In genomic region chr17:74430706-74431567, GRCh38 we compare ENCODE assay signal across 8 cellular contexts. TPM values are rescaled to one million over a fixed set of nuclear protein-coding genes. Genes with fewer than 3 reads are reported as not detected.
DNase-seq lines count a peak whose midpoint lies in the region; ATAC-seq and TF ChIP-seq lines count a peak whose summit lies in the region.

No MANE protein-coding gene starts in this region.

- POLR2A ChIA-PET in IMR-90 (lab: Charles Lee; ENCODE audit: unreplicated experiment) = no interaction called here

- TF ChIP-seq POLR2A in IMR-90 (IDR thresholded peaks at IDR 0.05; ENCODE audit: low read depth, low read length) = no peak
- peak; percentile 4 for TF ChIP-seq POLR2A in esophagus muscularis mucosa (IDR thresholded peaks at IDR 0.05; ENCODE audit: low read depth)
- peak in 1 of 2 donors; percentile 27 for TF ChIP-seq POLR2A in vagina (IDR thresholded peaks at IDR 0.05)

- H2BK5ac ChIP-seq in IMR-90 (ENCODE audit: low read depth, low read length, poor library complexity, severe bottlenecking) = no peak overlapping the region

- no TSS peak for BruUV-seq in IMR-90 (replicated peaks; lab: Mats Ljungman, UMichigan)

- intact Hi-C loops in IMR-90 (cut with micrococcal nuclease) (no loop called here), esophagus muscularis mucosa (cut with DNase I) (no loop called here), vagina (cut with DNase I) (no loop called here)

- ATAC-seq in GM18861 (IDR thresholded peaks at IDR 0.05; ENCODE audit: unreplicated experiment) (peak; percentile 48), IMR-90 (ENCODE audit: low read depth) (peak; percentile 29), GM19455 (IDR thresholded peaks at IDR 0.05; ENCODE audit: unreplicated experiment) (no peak)

- no peak overlapping the region for H3K23ac ChIP-seq in IMR-90 (ENCODE audit: low read depth, low read length)

- TF ChIP-seq RAD21 in IMR-90 (IDR thresholded peaks at IDR 0.05; ENCODE audit: low read length) = no peak

- no peak overlapping the region for H4K91ac ChIP-seq in IMR-90 (ENCODE audit: insufficient read depth, low read depth, low read length)

- H3K9me1 ChIP-seq in IMR-90 (ENCODE audit: insufficient read depth, low read length) = no peaks in the 10 kb centered on the region

- CTCF ChIA-PET in IMR-90 (lab: Yijun Ruan, JAX) = no interaction called here

- H2AFZ ChIP-seq in IMR-90 (replicated peaks; ENCODE audit: low read length, poor library complexity) = no peak overlapping the region

- DNase-seq in AG20443 (ENCODE audit: low spot score) (peak; percentile 78), IMR-90 (peak; percentile 4), SJSA1 (ENCODE audit: low read depth in 1 of 2, low spot score in 2 of 2) (peak; percentile 82 to 94), esophagus muscularis mucosa (ENCODE audit: extremely low spot score) (no peak), vagina (ENCODE audit: extremely low spot score in 2 of 2) (no peak)

- no peaks in the 10 kb centered on the region for H4K20me1 ChIP-seq in IMR-90 (ENCODE audit: insufficient read depth, low read length)

- in situ Hi-C loops in IMR-90 (cut with MboI; ENCODE audit: low sequenced_read_pairs) = no loop called here

- no peak overlapping the region for H2AK5ac ChIP-seq in IMR-90 (ENCODE audit: low read depth, low read length)

- no peak overlapping the region for H3K18ac ChIP-seq in IMR-90 (ENCODE audit: low read depth, low read length)

- no peak overlapping the region for H2AK9ac ChIP-seq in IMR-90 (replicated peaks; ENCODE audit: low read depth, low read length, poor library complexity)

- 0 out of 2 replicates have a peak, but pooled peaks cover 2% of the 10 kb centered on the region for H3K9me3 ChIP-seq in IMR-90 (ENCODE audit: control insufficient read depth, insufficient read depth, low read length)
- H3K9me3 ChIP-seq in SJSA1 (replicated peaks) = no peaks in the 10 kb centered on the region
- H3K9me3 ChIP-seq in esophagus muscularis mucosa = no peaks in the 10 kb centered on the region
- H3K9me3 ChIP-seq in mucosa of stomach (ENCODE audit: control insufficient read depth, low read length) = no peaks in the 10 kb centered on the region
- H3K9me3 ChIP-seq in vagina = no peaks in the 10 kb centered on the region

- peaks cover 9% of the 10 kb centered on the region; the same call in 1 of the 2 replicates for H3K27me3 ChIP-seq in IMR-90 (ENCODE audit: control insufficient read depth, insufficient read depth, low read length)
- peaks cover 15% of the 10 kb centered on the region for H3K27me3 ChIP-seq in SJSA1 (replicated peaks)
- peaks cover 0 to 32% (median 11%) of the 10 kb centered on the region in 4 donors for H3K27me3 ChIP-seq in esophagus muscularis mucosa
- H3K27me3 ChIP-seq in mucosa of stomach (ENCODE audit: control insufficient read depth, insufficient read depth, low read length) = peaks cover 10% of the 10 kb centered on the region
- H3K27me3 ChIP-seq in vagina = no peaks in the 10 kb centered on the region

- no peak overlapping the region for H3K4ac ChIP-seq in IMR-90 (ENCODE audit: low read depth, low read length)

- dilution Hi-C loops in IMR-90 (cut with HindIII; ENCODE audit: low sequenced_read_pairs, unreplicated experiment) = no loop called here

- TF ChIP-seq CTCF in IMR-90 (conservative IDR thresholded peaks at IDR 0.05; ENCODE audit: low read depth, low read length) (no peak), esophagus muscularis mucosa (IDR thresholded peaks at IDR 0.05) (no peak), vagina (IDR thresholded peaks at IDR 0.05) (no peak)

- no peak overlapping the region for H4K8ac ChIP-seq in IMR-90 (ENCODE audit: low read depth in 2 of 2, low read length in 2 of 2)

- no peak overlapping the region for H3K4me2 ChIP-seq in IMR-90 (ENCODE audit: low read depth, low read length)

- H2BK120ac ChIP-seq in IMR-90 (ENCODE audit: low read depth, low read length) = no peak overlapping the region

- H3K14ac ChIP-seq in IMR-90 (replicated peaks; ENCODE audit: low read depth, low read length) = no peak overlapping the region

- 5% methylated on average over 11 of the region's 67 CpGs; no CpG with 5 or more reads in 1 of the 2 experiments for WGBS in IMR-90 (ENCODE audit: extremely low coverage in 2 of 2, insufficient read length in 1 of 2), 2 experiments
- WGBS in esophagus muscularis mucosa = under 1% methylated on average over 39 of the region's 67 CpGs

- no peak overlapping the region for H2BK20ac ChIP-seq in IMR-90 (ENCODE audit: low read depth, low read length)

- no peaks in the 10 kb centered on the region for H3K36me3 ChIP-seq in IMR-90 (ENCODE audit: control insufficient read depth, insufficient read depth, low read length)
- H3K36me3 ChIP-seq in SJSA1 = no peaks in the 10 kb centered on the region
- no peaks in the 10 kb centered on the region for H3K36me3 ChIP-seq in esophagus muscularis mucosa
- no peaks in the 10 kb centered on the region for H3K36me3 ChIP-seq in mucosa of stomach (ENCODE audit: control insufficient read depth, insufficient read depth, low read length)
- H3K36me3 ChIP-seq in vagina = no peaks in the 10 kb centered on the region

- no peak overlapping the region for H3K56ac ChIP-seq in IMR-90 (ENCODE audit: extremely low read depth, insufficient read depth, low read length)

- no peak overlapping the region for H4K5ac ChIP-seq in IMR-90 (ENCODE audit: low read depth, low read length)

- H2BK15ac ChIP-seq in IMR-90 (ENCODE audit: low read depth, low read length) = no peak overlapping the region

- H3K9ac ChIP-seq in IMR-90 (ENCODE audit: low read depth, low read length) = no peak overlapping the region
- H3K9ac ChIP-seq in mucosa of stomach (ENCODE audit: low read length) = peak overlapping the region; percentile 97

- H3K4me1 ChIP-seq in IMR-90 (ENCODE audit: control insufficient read depth, insufficient read depth, low read length) (no peaks in the 10 kb centered on the region), SJSA1 (replicated peaks) (peaks cover 40% of the 10 kb centered on the region), esophagus muscularis mucosa (peaks cover 34 to 49% (median 46%) of the 10 kb centered on the region in 4 donors), mucosa of stomach (ENCODE audit: control insufficient read depth, insufficient read depth, low read length) (peaks cover 70% of the 10 kb centered on the region), vagina (peaks cover 46% of the 10 kb centered on the region)

- H3K4me3 ChIP-seq in IMR-90 (ENCODE audit: insufficient read depth, low read depth, low read length) = no peak overlapping the region
- peak overlapping the region; percentile 50 for H3K4me3 ChIP-seq in SJSA1
- H3K4me3 ChIP-seq in esophagus muscularis mucosa = peak overlapping the region; percentile 61 to 72 (median 66)
- peak overlapping the region; percentile 85 for H3K4me3 ChIP-seq in mucosa of stomach (ENCODE audit: low read length)
- H3K4me3 ChIP-seq in vagina = peak overlapping the region; percentile 61 to 74

- TF ChIP-seq EP300 in esophagus muscularis mucosa (IDR thresholded peaks at IDR 0.05) = no peak

- no peaks in the 10 kb centered on the region for H3K79me1 ChIP-seq in IMR-90 (ENCODE audit: low read depth in 1 of 2, low read length in 2 of 2)

- H3K27ac ChIP-seq in IMR-90 (ENCODE audit: insufficient read depth, low read length) (no peak overlapping the region), SJSA1 (peak overlapping the region; percentile 86), esophagus muscularis mucosa (replicated peaks in 1 of 4) (peak overlapping the region; percentile 88 to 90 (median 89)), vagina (peak overlapping the region; percentile 91)

TF ChIP-seq in IMR-90, 13 proteins besides CTCF, POLR2A, EP300 and RAD21:
- TF ChIP-seq CEBPB (IDR thresholded peaks at IDR 0.05; ENCODE audit: low read depth, low read length) (no peak), NFE2L2 (IDR thresholded peaks at IDR 0.05; ENCODE audit: low read depth, low read length) (no peak), SMC3 (IDR thresholded peaks at IDR 0.05; ENCODE audit: low read depth, low read length) (no peak), MXI1 (IDR thresholded peaks at IDR 0.05; ENCODE audit: borderline replicate concordance, low read depth, low read length) (no peak), RCOR1 (IDR thresholded peaks at IDR 0.05; ENCODE audit: insufficient replicate concordance, low read length) (no peak), MAZ (IDR thresholded peaks at IDR 0.05; ENCODE audit: borderline replicate concordance, low read depth, low read length) (no peak), RFX5 (IDR thresholded peaks at IDR 0.05; ENCODE audit: low read depth, low read length) (no peak), ELK1 (IDR thresholded peaks at IDR 0.05; ENCODE audit: borderline replicate concordance, low read depth, low read length) (no peak), MAFK (IDR thresholded peaks at IDR 0.05; ENCODE audit: low read depth, low read length) (no peak), BHLHE40 (IDR thresholded peaks at IDR 0.05; ENCODE audit: low read depth, low read length) (no peak)

RNA-seq across cellular contexts. Expression of gene GPRC5C, which starts 1.0 kb away (rescaled TPM):
- total RNA-seq in IMR-90 (2012; rRNA removed) (not detected in 2 replicates), esophagus muscularis mucosa (10 to 100 TPM; 12.6 to 23.6 (median 14.5) TPM), vagina (27.5 TPM)
- polyA plus RNA-seq in IMR-90 (2012; rRNA removed) = not detected in 2 replicates
- 0.03 and 0.17 TPM in 2 replicates for polyA plus RNA-seq in IMR-90 (2012; cell fraction: cytosol; rRNA removed)
- not detected in 2 replicates for polyA plus RNA-seq in IMR-90 (2012; cell fraction: nucleus; rRNA removed; ENCODE audit: low replicate concordance)
- 46.5 and 48.4 TPM in 2 replicates for total RNA-seq in SJSA1 (2014; rRNA removed; shearing (Covaris generic))

RNA-seq across cellular contexts. Expression of gene CD300A, which starts 35.5 kb away (rescaled TPM):
- not detected in 2 replicates for total RNA-seq in IMR-90 (2012; rRNA removed)
- not detected in 2 replicates for polyA plus RNA-seq in IMR-90 (2012; rRNA removed)
- not detected in 2 replicates for polyA plus RNA-seq in IMR-90 (2012; cell fraction: cytosol; rRNA removed)
- not detected in 2 replicates for polyA plus RNA-seq in IMR-90 (2012; cell fraction: nucleus; rRNA removed; ENCODE audit: low replicate concordance)
- not detected in 2 replicates for total RNA-seq in SJSA1 (2014; rRNA removed; shearing (Covaris generic))
- 1 to 10 TPM; 1.2 to 4.1 (median 2.4) TPM for total RNA-seq in esophagus muscularis mucosa
- total RNA-seq in vagina = 4.2 TPM

Comparison
In these comparisons a context has a peak if more than half of its experiments do, and no peak if none do; other contexts are left out.
1. DNase-seq: peak in AG20443 (single experiment), IMR-90 (single experiment) and SJSA1 (2 of 2); none in esophagus muscularis mucosa (single experiment) and vagina (0 of 2).
2. RNA of gene GPRC5C, which starts 1.0 kb away (total RNA-seq): 46.5 to 48.4 TPM in SJSA1, 27.5 TPM in vagina (single experiment) and 12.6 to 23.6 TPM in esophagus muscularis mucosa; not detected in IMR-90; every median in the first group is over 10 times any median in the second.